In the genomic region with DNA sequence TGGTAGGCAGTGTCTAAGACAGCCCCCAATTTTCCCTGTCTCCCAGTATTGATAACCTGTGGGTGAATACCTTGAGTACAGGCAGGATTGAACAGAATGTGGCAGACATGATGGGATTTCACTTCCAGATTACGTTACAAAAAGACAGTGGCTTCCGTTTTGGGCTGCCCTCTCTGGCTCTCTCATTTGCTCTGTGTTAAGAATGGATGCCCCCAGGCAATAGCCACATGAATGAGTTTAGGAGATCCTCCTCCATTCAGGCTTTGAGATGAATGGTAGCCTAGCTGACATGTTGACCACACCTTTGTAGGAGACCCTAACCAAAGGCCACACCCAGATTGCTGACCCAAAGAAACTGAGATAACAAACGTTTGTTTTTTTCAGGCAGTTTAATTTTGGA, we compare ENCODE assay signal across 22 cellular contexts. TPM values are rescaled to one million over a fixed set of nuclear protein-coding genes. Genes with fewer than 3 reads are reported as not detected.
"Had no signal": no experiment of that assay in that cellular context is flagged by ENCODE, and none has a peak within 500 bp of the region (broad histone marks: within the 10 kb centered on the region; RNA-seq: fewer than 3 reads in every experiment).

No MANE protein-coding gene starts in this region.

- ATAC-seq: activated CD8-positive, alpha-beta memory T cell treated with anti-CD3 and anti-CD28 coated beads, Interleukin-2, amount 10 ng/mL, durations not matched to agents 7 days and 5 days had no signal

- H3K27me3 Mint-ChIP-seq: activated B cell treated with CpG ODN at 0.5 μM for 24 hours; activated CD4-positive, alpha-beta T cell treated with anti-CD3 and anti-CD28 coated beads, Interleukin-2, amount 10 ng/mL, durations not matched to agents 24 days and 14 days; activated CD8-positive, alpha-beta memory T cell treated with anti-CD3 and anti-CD28 coated beads, Interleukin-2, amount 10 ng/mL, durations not matched to agents 7 days and 5 days; activated naive CD4-positive, alpha-beta T cell treated with anti-CD3 and anti-CD28 coated beads, Interleukin-2, amount 50 U/mL, for 24 hours; activated T-cell treated with anti-CD3 and anti-CD28 coated beads, Interleukin-2, amount 50 U/mL, for 24 hours had no signal

- H3K4me3 ChIP-seq: breast epithelium had no signal

- H3K4me1 ChIP-seq: breast epithelium had no signal

- H3K27ac Mint-ChIP-seq: activated B cell treated with CpG ODN at 0.5 μM for 24 hours; activated CD4-positive, alpha-beta T cell treated with anti-CD3 and anti-CD28 coated beads, Interleukin-2, amount 10 ng/mL, durations not matched to agents 24 days and 14 days; activated CD8-positive, alpha-beta memory T cell treated with anti-CD3 and anti-CD28 coated beads, Interleukin-2, amount 10 ng/mL, durations not matched to agents 7 days and 5 days; activated naive CD4-positive, alpha-beta T cell treated with anti-CD3 and anti-CD28 coated beads, Interleukin-2, amount 50 U/mL, for 24 hours; activated T-cell treated with anti-CD3 and anti-CD28 coated beads, Interleukin-2, amount 50 U/mL, for 24 hours; activated T-helper 1 cell treated with anti-CD3 and anti-CD28 coated beads, Interleukin-12 subunit alpha, Interleukin-12 subunit beta, Interleukin-2, Interleukin-4 antibody, amounts not matched to agents 30 ng/mL and 10 ng/mL and 1 ng/mL, durations not matched to agents 14 hours and 24 hours and 36 hours had no signal

- H3K27ac ChIP-seq: breast epithelium had no signal

- DNase-seq: activated B cell treated with CpG ODN at 0.5 μM for 24 hours; activated CD4-positive, alpha-beta T cell treated with anti-CD3 and anti-CD28 coated beads for 1 hour; activated CD4-positive, alpha-beta T cell treated with anti-CD3 and anti-CD28 coated beads, Interleukin-2, amount 10 ng/mL, durations not matched to agents 24 days and 14 days; activated CD4-positive, alpha-beta T cell treated with anti-CD3 and anti-CD28 coated beads, Interleukin-2, amount 50 U/mL, for 48 hours; activated CD8-positive, alpha-beta memory T cell treated with anti-CD3 and anti-CD28 coated beads, Interleukin-2, amount 10 ng/mL, durations not matched to agents 7 days and 5 days; activated effector memory CD4-positive, alpha-beta T cell treated with Interleukin-2 at 50 U/mL for 16 hours; activated naive CD4-positive, alpha-beta T cell; activated T-cell treated with anti-CD3 and anti-CD28 coated beads, Interleukin-2, amount 50 U/mL, for 24 hours; aorta; caudate nucleus; Karpas-422; NCI-H1105 treated with DMSO at 0.1 percent for 48 hours; NCI-H1436 treated with DMSO at 0.1 percent for 48 hours; NCI-H2081; NCI-H510A treated with DMSO at 0.1 percent for 48 hours; SHP77 treated with DMSO at 0.1 percent for 48 hours; T-helper 2 cell; T1000 had no signal

- H3K4me1 Mint-ChIP-seq: activated B cell treated with CpG ODN at 0.5 μM for 24 hours; activated CD4-positive, alpha-beta T cell treated with anti-CD3 and anti-CD28 coated beads, Interleukin-2, amount 10 ng/mL, durations not matched to agents 24 days and 14 days; activated CD8-positive, alpha-beta memory T cell treated with anti-CD3 and anti-CD28 coated beads, Interleukin-2, amount 10 ng/mL, durations not matched to agents 7 days and 5 days; activated naive CD4-positive, alpha-beta T cell treated with anti-CD3 and anti-CD28 coated beads, Interleukin-2, amount 50 U/mL, for 24 hours had no signal

- H3K27me3 ChIP-seq: breast epithelium had no signal

- H3K36me3 ChIP-seq: breast epithelium had no signal

- H3K9me3 ChIP-seq: breast epithelium had no signal

- H3K4me3 Mint-ChIP-seq: activated B cell treated with CpG ODN at 0.5 μM for 24 hours; activated CD4-positive, alpha-beta T cell treated with anti-CD3 and anti-CD28 coated beads, Interleukin-2, amount 10 ng/mL, durations not matched to agents 24 days and 14 days; activated CD8-positive, alpha-beta memory T cell treated with anti-CD3 and anti-CD28 coated beads, Interleukin-2, amount 10 ng/mL, durations not matched to agents 7 days and 5 days; activated naive CD4-positive, alpha-beta T cell treated with anti-CD3 and anti-CD28 coated beads, Interleukin-2, amount 50 U/mL, for 24 hours; activated T-cell treated with anti-CD3 and anti-CD28 coated beads, Interleukin-2, amount 50 U/mL, for 24 hours; activated T-helper 1 cell treated with anti-CD3 and anti-CD28 coated beads, Interleukin-12 subunit alpha, Interleukin-12 subunit beta, Interleukin-2, Interleukin-4 antibody, amounts not matched to agents 30 ng/mL and 10 ng/mL and 1 ng/mL, durations not matched to agents 14 hours and 24 hours and 36 hours had no signal

- H3K9me3 Mint-ChIP-seq: activated B cell treated with CpG ODN at 0.5 μM for 24 hours; activated CD4-positive, alpha-beta T cell treated with anti-CD3 and anti-CD28 coated beads, Interleukin-2, amount 10 ng/mL, durations not matched to agents 24 days and 14 days; activated naive CD4-positive, alpha-beta T cell treated with anti-CD3 and anti-CD28 coated beads, Interleukin-2, amount 50 U/mL, for 24 hours; activated T-cell treated with anti-CD3 and anti-CD28 coated beads, Interleukin-2, amount 50 U/mL, for 24 hours; activated T-helper 1 cell treated with anti-CD3 and anti-CD28 coated beads, Interleukin-12 subunit alpha, Interleukin-12 subunit beta, Interleukin-2, Interleukin-4 antibody, amounts not matched to agents 30 ng/mL and 10 ng/mL and 1 ng/mL, durations not matched to agents 14 hours and 24 hours and 36 hours had no signal

RNA-seq across cellular contexts. Expression of a gene that starts 59.8 kb away (rescaled TPM):
- total RNA-seq: activated B cell treated with CpG ODN at 0.5 μM for 24 hours; activated CD4-positive, alpha-beta T cell treated with anti-CD3 and anti-CD28 coated beads, Interleukin-2, amount 10 ng/mL, durations not matched to agents 24 days and 14 days; activated CD8-positive, alpha-beta memory T cell treated with anti-CD3 and anti-CD28 coated beads, Interleukin-2, amount 10 ng/mL, durations not matched to agents 7 days and 5 days; activated T-helper 1 cell treated with anti-CD3 and anti-CD28 coated beads, Interleukin-12 subunit alpha, Interleukin-12 subunit beta, Interleukin-2, Interleukin-4 antibody, amounts not matched to agents 30 ng/mL and 10 ng/mL and 1 ng/mL, durations not matched to agents 14 hours and 24 hours and 36 hours; cerebellum had no signal
